ENCODE assay signal across 21 cellular contexts in genomic region chr10:104811166-104811565, GRCh38.
"Had no signal": no experiment of that assay in that cellular context is flagged by ENCODE, and none has a peak within 500 bp of the region (broad histone marks: within the 10 kb centered on the region; RNA-seq: fewer than 3 reads in every experiment).

No MANE protein-coding gene starts in this region.

- ATAC-seq: gastroesophageal sphincter; left cardiac atrium; left ventricle myocardium superior; naive thymus-derived CD4-positive, alpha-beta T cell; stimulated activated effector memory CD8-positive, alpha-beta T cell treated with anti-CD3 and anti-CD28 coated beads, Interleukin-12 subunit alpha, Interleukin-12 subunit beta, amount 100 ng/mL, for 72 hours; stimulated activated naive CD8-positive, alpha-beta T cell treated with anti-CD3 and anti-CD28 coated beads, Interleukin-15, Interleukin-2, amounts not matched to agents 100 U/mL and 50 U/mL, for 24 hours; upper lobe of right lung had no signal

- H3K9me3 ChIP-seq: colonic mucosa, right atrium auricular region, tibial artery, upper lobe of right lung had no signal

- H3K4me1 Mint-ChIP-seq: immature natural killer cell; naive thymus-derived CD4-positive, alpha-beta T cell; stimulated activated effector memory CD8-positive, alpha-beta T cell treated with anti-CD3 and anti-CD28 coated beads, Interleukin-12 subunit alpha, Interleukin-12 subunit beta, amount 100 ng/mL, for 72 hours had no signal

- H3K27ac ChIP-seq: colonic mucosa, esophagus squamous epithelium, gastroesophageal sphincter, parathyroid adenoma, right atrium auricular region, tibial artery, upper lobe of right lung had no signal

- H3K9ac ChIP-seq: parathyroid adenoma had no signal

- H3K9me3 Mint-ChIP-seq: nephron progenitor cell; stimulated activated effector memory CD8-positive, alpha-beta T cell treated with anti-CD3 and anti-CD28 coated beads, Interleukin-12 subunit alpha, Interleukin-12 subunit beta, amount 100 ng/mL, for 72 hours had no signal

- H3K4me3 ChIP-seq: colonic mucosa, esophagus squamous epithelium, gastroesophageal sphincter, lung, right atrium auricular region, tibial artery, upper lobe of right lung had no signal

- H2AFZ ChIP-seq: parathyroid adenoma had no signal

- H3K27me3 ChIP-seq: colonic mucosa, esophagus squamous epithelium, gastroesophageal sphincter, right atrium auricular region, tibial artery, upper lobe of right lung had no signal

- H3K36me3 Mint-ChIP-seq: immature natural killer cell; stimulated activated effector memory CD8-positive, alpha-beta T cell treated with anti-CD3 and anti-CD28 coated beads, Interleukin-12 subunit alpha, Interleukin-12 subunit beta, amount 100 ng/mL, for 72 hours had no signal

- FAIRE-seq: kidney had no signal

- DNase-seq: colonic mucosa; dermis blood vessel endothelial cell; esophagus squamous epithelium; foreskin fibroblast; glutamatergic neuron; immature natural killer cell; kidney; left cardiac atrium; left ventricle myocardium superior; naive thymus-derived CD4-positive, alpha-beta T cell; nephron progenitor cell; stimulated activated CD4-positive, alpha-beta T cell treated with anti-CD3 and anti-CD28 coated beads, Interleukin-4, amount 100 ng/mL, for 1 hour; stimulated activated CD8-positive, alpha-beta memory T cell treated with anti-CD3 and anti-CD28 coated beads, Interleukin-4, amount 100 ng/mL, for 48 hours; stimulated activated naive CD8-positive, alpha-beta T cell treated with anti-CD3 and anti-CD28 coated beads, Interleukin-15, Interleukin-2, amounts not matched to agents 100 U/mL and 50 U/mL, for 24 hours; tibial artery; upper lobe of right lung had no signal

- H3K4me1 ChIP-seq: colonic mucosa, esophagus squamous epithelium, gastroesophageal sphincter, parathyroid adenoma, right atrium auricular region, tibial artery, upper lobe of right lung had no signal

- H3K4me3 Mint-ChIP-seq: immature natural killer cell; naive thymus-derived CD4-positive, alpha-beta T cell; nephron progenitor cell; stimulated activated effector memory CD8-positive, alpha-beta T cell treated with anti-CD3 and anti-CD28 coated beads, Interleukin-12 subunit alpha, Interleukin-12 subunit beta, amount 100 ng/mL, for 72 hours had no signal

- H3K36me3 ChIP-seq: colonic mucosa, esophagus squamous epithelium, gastroesophageal sphincter, right atrium auricular region, tibial artery, upper lobe of right lung had no signal

- H3K27ac Mint-ChIP-seq: immature natural killer cell; naive thymus-derived CD4-positive, alpha-beta T cell; nephron progenitor cell; stimulated activated effector memory CD8-positive, alpha-beta T cell treated with anti-CD3 and anti-CD28 coated beads, Interleukin-12 subunit alpha, Interleukin-12 subunit beta, amount 100 ng/mL, for 72 hours had no signal

- H3K79me2 ChIP-seq: parathyroid adenoma had no signal
